Comparison of ENCODE assay signal across 10 cellular contexts in the genomic region with DNA sequence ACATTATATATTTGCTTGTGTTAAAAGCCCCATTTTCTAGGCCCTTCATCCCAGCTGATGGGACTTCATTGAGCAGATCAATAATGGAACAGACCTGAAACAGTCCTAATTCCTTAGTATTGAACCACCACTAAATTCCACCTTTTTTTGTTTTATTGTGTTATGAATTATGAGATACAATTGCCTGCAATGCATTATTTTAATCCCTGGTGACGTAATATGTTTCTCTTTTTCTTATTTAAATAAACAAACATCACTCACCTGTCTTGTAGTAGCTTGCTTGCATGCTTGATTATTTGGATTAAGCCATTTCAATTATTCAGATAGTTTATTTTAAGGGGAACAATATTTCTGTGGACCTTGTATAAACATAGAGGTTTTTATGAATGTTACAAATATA. TPM values are rescaled to one million over a fixed set of nuclear protein-coding genes. Genes with fewer than 3 reads are reported as not detected.
"Had no signal": no experiment of that assay in that cellular context is flagged by ENCODE, and none has a peak within 500 bp of the region (broad histone marks: within the 10 kb centered on the region; RNA-seq: fewer than 3 reads in every experiment).

No MANE protein-coding gene starts in this region.

- DNase-seq: IMR-90, KBM-7, KG1 had no signal

- H3K4me2 ChIP-seq: KMS-11 had no signal

- H3K9ac ChIP-seq: KMS-11 had no signal

- H3K27ac ChIP-seq: HL-60, KMS-11 had no signal

- H3K4me3 ChIP-seq: K562 had no signal

- ATAC-seq: K562 had no signal

- FAIRE-seq: HTR-8/SVneo, K562 had no signal

RNA-seq across cellular contexts. Expression of a gene that starts 40.7 kb away (rescaled TPM):
- total RNA-seq: HT-29, HT1080, K562 had no signal
- polyA plus RNA-seq: IgD-negative memory B cell, K562 had no signal
